Comparison of ENCODE assay signal across 1 cellular context in the genomic region with DNA sequence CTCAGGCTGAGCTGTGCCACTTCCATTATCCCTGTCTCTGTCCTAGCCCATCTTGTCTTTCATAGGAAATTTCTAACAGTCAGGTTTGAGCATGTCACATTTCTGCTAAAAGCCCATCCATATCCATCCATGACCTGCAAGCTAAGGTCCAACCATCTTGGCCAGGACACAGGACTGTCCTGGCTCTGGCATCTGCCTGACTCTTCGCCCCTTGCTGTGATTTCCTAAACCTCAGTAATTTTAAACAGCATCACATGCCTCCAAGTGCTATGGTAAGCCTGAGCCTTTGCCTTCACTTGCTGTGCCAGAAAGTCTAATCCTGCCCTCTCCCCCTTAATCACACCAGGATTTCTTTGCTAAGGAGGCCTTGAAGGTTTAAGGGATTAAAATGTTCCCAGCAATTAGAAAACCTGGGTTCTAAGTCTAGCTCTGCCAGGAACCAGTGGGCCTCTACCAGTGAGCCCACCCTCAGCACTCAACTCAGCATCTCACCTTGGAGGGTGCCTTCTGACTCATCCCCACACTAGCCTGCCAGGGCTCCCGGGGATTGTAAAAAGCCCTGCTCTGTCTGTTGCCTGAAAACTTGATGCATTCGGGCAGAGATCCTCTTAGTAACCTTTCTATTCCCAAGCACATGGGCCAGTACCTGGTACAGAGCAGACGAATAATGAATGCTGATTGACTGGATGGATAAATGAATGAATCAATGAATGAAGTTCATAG.
TF ChIP-seq lines count a peak whose summit lies in the region.

No MANE protein-coding gene starts in this region.

TF ChIP-seq in IMR-90, 13 proteins besides CTCF, POLR2A, EP300 and RAD21:
- 0 out of 2 replicates have a peak, but pooled peaks have one; percentile 0 for TF ChIP-seq BHLHE40 (IDR thresholded peaks at IDR 0.05; ENCODE audit: low read depth, low read length)
- TF ChIP-seq, protein P1, sequence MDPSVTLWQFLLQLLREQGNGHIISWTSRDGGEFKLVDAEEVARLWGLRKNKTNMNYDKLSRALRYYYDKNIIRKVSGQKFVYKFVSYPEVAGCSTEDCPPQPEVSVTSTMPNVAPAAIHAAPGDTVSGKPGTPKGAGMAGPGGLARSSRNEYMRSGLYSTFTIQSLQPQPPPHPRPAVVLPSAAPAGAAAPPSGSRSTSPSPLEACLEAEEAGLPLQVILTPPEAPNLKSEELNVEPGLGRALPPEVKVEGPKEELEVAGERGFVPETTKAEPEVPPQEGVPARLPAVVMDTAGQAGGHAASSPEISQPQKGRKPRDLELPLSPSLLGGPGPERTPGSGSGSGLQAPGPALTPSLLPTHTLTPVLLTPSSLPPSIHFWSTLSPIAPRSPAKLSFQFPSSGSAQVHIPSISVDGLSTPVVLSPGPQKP (IDR thresholded peaks at IDR 0.05; ENCODE audit: borderline replicate concordance, low read depth, low read length) = no peak
